In genomic region chr7:38858281-38858884, GRCh38 we compare ENCODE assay signal across 10 cellular contexts. TPM values are rescaled to one million over a fixed set of nuclear protein-coding genes. Genes with fewer than 3 reads are reported as not detected.
A peak's percentile ranks its signal among the peaks of the same experiment; 100 is the strongest.
DNase-seq lines count a peak whose midpoint lies in the region; ATAC-seq and TF ChIP-seq lines count a peak whose summit lies in the region.
"Had no signal": no experiment of that assay in that cellular context is flagged by ENCODE, and none has a peak within 500 bp of the region (broad histone marks: within the 10 kb centered on the region; RNA-seq: fewer than 3 reads in every experiment).

No MANE protein-coding gene starts in this region.

- intact Hi-C loops in vagina (cut with DNase I): no loop called here

- H3K36me3 ChIP-seq in BJ (ENCODE audit: control insufficient read depth, insufficient read depth, low read length) (no peaks in the 10 kb centered on the region; the same call in 1 of the 2 replicates), MG63 (no peaks in the 10 kb centered on the region; the same call in 1 of the 2 replicates), kidney epithelial cell (ENCODE audit: control insufficient read depth, insufficient read depth, low read length) (no peaks in the 10 kb centered on the region), vagina (peaks cover 0 to 6% of the 10 kb centered on the region in 2 donors)

- H3K9me3 Mint-ChIP-seq in endothelial cell (ENCODE audit: unreplicated experiment): no peaks in the 10 kb centered on the region
- no peaks in the 10 kb centered on the region for H3K9me3 Mint-ChIP-seq in natural killer cell treated with Interleukin-12 subunit alpha and Interleukin-12 subunit beta and Interleukin-15 and Interleukin-18, amount 100 ng/mL, for 72 hours

- no peak overlapping the region for H3K27ac Mint-ChIP-seq in endothelial cell (ENCODE audit: unreplicated experiment)
- no peak overlapping the region for H3K27ac Mint-ChIP-seq in natural killer cell treated with Interleukin-12 subunit alpha and Interleukin-12 subunit beta and Interleukin-15 and Interleukin-18, amount 100 ng/mL, for 72 hours
- H3K27ac Mint-ChIP-seq: activated B cell treated with CpG ODN at 0.5 μM for 24 hours had no signal

- H3K27me3 ChIP-seq in BJ (ENCODE audit: control insufficient read depth, insufficient read depth, low read length) (no peaks in the 10 kb centered on the region), MG63 (no peaks in the 10 kb centered on the region), kidney epithelial cell (ENCODE audit: control insufficient read depth, insufficient read depth, low read length) (no peaks in the 10 kb centered on the region), vagina (no peaks in the 10 kb centered on the region)

- peak; percentile 13 for DNase-seq in BJ (ENCODE audit: low read depth)
- DNase-seq in MG63: peak; percentile 29
- peak; percentile 11 for DNase-seq in amniotic stem cell (lab: John Stamatoyannopoulos, UW)
- peak; percentile 26 for DNase-seq in kidney epithelial cell (ENCODE audit: low read depth)
- no peak for DNase-seq in vagina (ENCODE audit: extremely low spot score in 2 of 2)
- no peak for DNase-seq in endothelial cell (ENCODE audit: low spot score)
- no peak for DNase-seq in natural killer cell treated with Interleukin-12 subunit alpha and Interleukin-12 subunit beta and Interleukin-15 and Interleukin-18, amount 100 ng/mL, for 72 hours (ENCODE audit: low spot score)
- DNase-seq: activated B cell treated with CpG ODN at 0.5 μM for 24 hours; activated naive CD4-positive, alpha-beta T cell treated with anti-CD3 and anti-CD28 coated beads, Interleukin-2, amount 50 U/mL, for 16 hours had no signal

- ATAC-seq in HG03439 (IDR thresholded peaks at IDR 0.05; ENCODE audit: unreplicated experiment): no peak
- no peak for ATAC-seq in natural killer cell treated with Interleukin-12 subunit alpha and Interleukin-12 subunit beta and Interleukin-15 and Interleukin-18, amount 100 ng/mL, for 72 hours

- H3K4me3 ChIP-seq in BJ (ENCODE audit: low read depth, low read length) (no peak overlapping the region), MG63 (no peak overlapping the region), kidney epithelial cell (ENCODE audit: low read depth, low read length) (no peak overlapping the region), vagina (no peak overlapping the region)

- no peak overlapping the region for H3K4me3 Mint-ChIP-seq in endothelial cell (ENCODE audit: unreplicated experiment)
- H3K4me3 Mint-ChIP-seq in natural killer cell treated with Interleukin-12 subunit alpha and Interleukin-12 subunit beta and Interleukin-15 and Interleukin-18, amount 100 ng/mL, for 72 hours: no peak overlapping the region
- H3K4me3 Mint-ChIP-seq: activated B cell treated with CpG ODN at 0.5 μM for 24 hours had no signal

- no peaks in the 10 kb centered on the region for H3K36me3 Mint-ChIP-seq in endothelial cell (ENCODE audit: low read depth, unreplicated experiment)
- peaks cover 9% of the 10 kb centered on the region for H3K36me3 Mint-ChIP-seq in natural killer cell treated with Interleukin-12 subunit alpha and Interleukin-12 subunit beta and Interleukin-15 and Interleukin-18, amount 100 ng/mL, for 72 hours

- POLR2A ChIA-PET in BJ (lab: Charles Lee): no interaction called here

- H3K9me3 ChIP-seq in MG63 (no peaks in the 10 kb centered on the region), vagina (no peaks in the 10 kb centered on the region)

- H3K4me1 ChIP-seq in vagina: peaks cover 17% of the 10 kb centered on the region

- no peak overlapping the region for H3K27ac ChIP-seq in vagina

- no peak for TF ChIP-seq CTCF in BJ (IDR thresholded peaks at IDR 0.05; ENCODE audit: insufficient read depth, low read depth, low read length)
- no peak for TF ChIP-seq CTCF in kidney epithelial cell (IDR thresholded peaks at IDR 0.05; ENCODE audit: insufficient read depth, low read length, poor library complexity, severe bottlenecking)
- no peak for TF ChIP-seq CTCF in vagina (IDR thresholded peaks at IDR 0.05)
- no peak for TF ChIP-seq CTCF in endothelial cell (IDR thresholded peaks at IDR 0.05; ENCODE audit: unreplicated experiment)

- CTCF ChIA-PET in BJ (lab: Yijun Ruan, JAX): interaction anchor here (1.2 to 1.6 kb wide), 2 partner anchors 8 to 12 kb away, joined by 3 to 5 read pairs; no protein-coding TSS in a partner anchor

- peaks cover 7% of the 10 kb centered on the region for H3K4me1 Mint-ChIP-seq in endothelial cell (ENCODE audit: unreplicated experiment)
- H3K4me1 Mint-ChIP-seq in natural killer cell treated with Interleukin-12 subunit alpha and Interleukin-12 subunit beta and Interleukin-15 and Interleukin-18, amount 100 ng/mL, for 72 hours (ENCODE audit: low read depth in 2 of 2): peaks cover 15 to 19% of the 10 kb centered on the region in 2 donors

- no peak for TF ChIP-seq POLR2A in vagina (IDR thresholded peaks at IDR 0.05)

- H3K27me3 Mint-ChIP-seq in endothelial cell (ENCODE audit: unreplicated experiment): no peaks in the 10 kb centered on the region
- no peaks in the 10 kb centered on the region for H3K27me3 Mint-ChIP-seq in natural killer cell treated with Interleukin-12 subunit alpha and Interleukin-12 subunit beta and Interleukin-15 and Interleukin-18, amount 100 ng/mL, for 72 hours
- H3K27me3 Mint-ChIP-seq: activated B cell treated with CpG ODN at 0.5 μM for 24 hours had no signal

RNA-seq across cellular contexts. Expression of gene VPS41, which starts 50.6 kb away (rescaled TPM):
- 15.7 and 31.9 TPM in 2 replicates for polyA plus RNA-seq in BJ (2011; rRNA removed)
- polyA minus RNA-seq in BJ (2011; rRNA and poly(A)+ RNA removed): 16.9 and 17.8 TPM in 2 replicates
- total RNA-seq in MG63 (2014; rRNA removed; shearing (Covaris generic); ENCODE audit: low replicate concordance): 4.8 and 26.9 TPM in 2 replicates
- 47.6 and 56.2 TPM in 2 replicates for total RNA-seq in kidney epithelial cell
- total RNA-seq in vagina: 46.7 TPM
- 104 TPM for total RNA-seq in endothelial cell (ENCODE audit: unreplicated experiment)
- 10 to 100 TPM; 74.3 to 79.7 TPM for total RNA-seq in natural killer cell treated with Interleukin-12 subunit alpha and Interleukin-12 subunit beta and Interleukin-15 and Interleukin-18, amount 100 ng/mL, for 72 hours

Comparison
In these comparisons a context has a peak if more than half of its experiments do, and no peak if none do; other contexts are left out.
1. DNase-seq: peak in BJ (single experiment), MG63 (single experiment), amniotic stem cell (single experiment) and kidney epithelial cell (single experiment); none in vagina (0 of 2), endothelial cell (single experiment) and natural killer cell treated with Interleukin-12 subunit alpha and Interleukin-12 subunit beta and Interleukin-15 and Interleukin-18, amount 100 ng/mL, for 72 hours (single experiment).